1 cellular context compared by ENCODE assay signal in genomic region chr5:73623929-73624404, GRCh38.
TF ChIP-seq lines count a peak whose summit lies in the region.

No MANE protein-coding gene starts in this region.

TF ChIP-seq in HepG2, 621 proteins besides CTCF, POLR2A, EP300 and RAD21 (continued from another document and continues in another):
- no peak for TF ChIP-seq ZUFSP (CRISPR knock-in tag; IDR thresholded peaks at IDR 0.05; ENCODE audit: borderline replicate concordance)
- TF ChIP-seq NRL (CRISPR knock-in tag; IDR thresholded peaks at IDR 0.05; ENCODE audit: borderline replicate concordance): no peak
- TF ChIP-seq PCBP1 (IDR thresholded peaks at IDR 0.05; ENCODE audit: borderline replicate concordance, low read depth, low read length): no peak
- no peak for TF ChIP-seq ZNF562 (CRISPR knock-in tag; IDR thresholded peaks at IDR 0.05; ENCODE audit: borderline replicate concordance)
- peak; percentile 99 for TF ChIP-seq TCF7 (IDR thresholded peaks at IDR 0.05; ENCODE audit: low read depth)
- TF ChIP-seq WIZ (CRISPR knock-in tag; IDR thresholded peaks at IDR 0.05): no peak
- TF ChIP-seq TP53 (CRISPR knock-in tag; conservative IDR thresholded peaks at IDR 0.05): no peak
- peak; percentile 98 for TF ChIP-seq FOXJ3 (CRISPR knock-in tag; IDR thresholded peaks at IDR 0.05; ENCODE audit: borderline replicate concordance)
- peak; percentile 91 for TF ChIP-seq ZNF331 (CRISPR knock-in tag; IDR thresholded peaks at IDR 0.05)
- TF ChIP-seq SSRP1 (CRISPR knock-in tag; IDR thresholded peaks at IDR 0.05): no peak
- no peak for TF ChIP-seq ZNF660 (CRISPR knock-in tag; IDR thresholded peaks at IDR 0.05; ENCODE audit: borderline replicate concordance, low read depth)
- TF ChIP-seq ZFYVE20 (CRISPR knock-in tag; IDR thresholded peaks at IDR 0.05; ENCODE audit: borderline replicate concordance, low read depth): no peak
- no peak for TF ChIP-seq ZNF891 (CRISPR knock-in tag; IDR thresholded peaks at IDR 0.05)
- TF ChIP-seq TMF1 (CRISPR knock-in tag; IDR thresholded peaks at IDR 0.05; ENCODE audit: low read depth): no peak
- TF ChIP-seq KDM2A (CRISPR knock-in tag; IDR thresholded peaks at IDR 0.05; ENCODE audit: borderline replicate concordance, low read depth): no peak
- TF ChIP-seq ZNF282 (IDR thresholded peaks at IDR 0.05; ENCODE audit: partially characterized antibody): no peak
- TF ChIP-seq PAWR (CRISPR knock-in tag; IDR thresholded peaks at IDR 0.05; ENCODE audit: borderline replicate concordance): no peak
- TF ChIP-seq TFDP1 (CRISPR knock-in tag; IDR thresholded peaks at IDR 0.05; ENCODE audit: borderline replicate concordance): no peak
- peak; percentile 77; the same call in 1 of the 2 replicates for TF ChIP-seq SNAPC2 (CRISPR knock-in tag; IDR thresholded peaks at IDR 0.05)
- TF ChIP-seq ZNF605 (CRISPR knock-in tag; IDR thresholded peaks at IDR 0.05): no peak
- no peak for TF ChIP-seq PRDM4 (CRISPR knock-in tag; IDR thresholded peaks at IDR 0.05; ENCODE audit: borderline replicate concordance)
- no peak for TF ChIP-seq MEIS1 (CRISPR knock-in tag; IDR thresholded peaks at IDR 0.05; ENCODE audit: borderline replicate concordance)
- no peak for TF ChIP-seq GZF1 (CRISPR knock-in tag; IDR thresholded peaks at IDR 0.05)
- 0 out of 2 replicates have a peak, but pooled peaks have one; percentile 36 for TF ChIP-seq CBX5 (CRISPR knock-in tag; IDR thresholded peaks at IDR 0.05; ENCODE audit: borderline replicate concordance)
- no peak for TF ChIP-seq ZNF446 (CRISPR knock-in tag; IDR thresholded peaks at IDR 0.05)
- peak; percentile 57; the same call in 1 of the 2 replicates for TF ChIP-seq ZFP90 (CRISPR knock-in tag; IDR thresholded peaks at IDR 0.05; ENCODE audit: borderline replicate concordance)
- no peak for TF ChIP-seq ZNF879 (CRISPR knock-in tag; IDR thresholded peaks at IDR 0.05)
- no peak for TF ChIP-seq ATF7 (IDR thresholded peaks at IDR 0.05)
- no peak for TF ChIP-seq ATF7 (CRISPR knock-in tag; IDR thresholded peaks at IDR 0.05)
- no peak for TF ChIP-seq KLF11 (CRISPR knock-in tag; IDR thresholded peaks at IDR 0.05)
- TF ChIP-seq ZBTB7B (CRISPR knock-in tag; IDR thresholded peaks at IDR 0.05): no peak
- TF ChIP-seq ZNF44 (CRISPR knock-in tag; IDR thresholded peaks at IDR 0.05): no peak
- TF ChIP-seq KMT2B (CRISPR knock-in tag; IDR thresholded peaks at IDR 0.05): no peak
- TF ChIP-seq PHF20 (CRISPR knock-in tag; IDR thresholded peaks at IDR 0.05): no peak
- peak; percentile 91; the same call in 1 of the 2 replicates for TF ChIP-seq ZNF264 (CRISPR knock-in tag; IDR thresholded peaks at IDR 0.05)
- TF ChIP-seq DPF2 (CRISPR knock-in tag; IDR thresholded peaks at IDR 0.05; ENCODE audit: borderline replicate concordance, low read depth): peak; percentile 91
- TF ChIP-seq ZNF460 (CRISPR knock-in tag; IDR thresholded peaks at IDR 0.05; ENCODE audit: borderline replicate concordance): no peak
- TF ChIP-seq ZNF772 (CRISPR knock-in tag; IDR thresholded peaks at IDR 0.05): peak; percentile 72; the same call in 1 of the 2 replicates
- TF ChIP-seq ZNF230 (CRISPR knock-in tag; IDR thresholded peaks at IDR 0.05): no peak
- TF ChIP-seq TIGD3 (CRISPR knock-in tag; IDR thresholded peaks at IDR 0.05; ENCODE audit: borderline replicate concordance): no peak
- TF ChIP-seq ZNF564 (CRISPR knock-in tag; IDR thresholded peaks at IDR 0.05): no peak
- TF ChIP-seq HOXD1 (CRISPR knock-in tag; IDR thresholded peaks at IDR 0.05): peak; percentile 94
- 0 out of 2 replicates have a peak, but pooled peaks have one; percentile 54 for TF ChIP-seq KLF12 (CRISPR knock-in tag; IDR thresholded peaks at IDR 0.05; ENCODE audit: borderline replicate concordance)
- TF ChIP-seq GMEB2 (CRISPR knock-in tag; IDR thresholded peaks at IDR 0.05; ENCODE audit: low read depth): no peak
- TF ChIP-seq GATAD1 (CRISPR knock-in tag; IDR thresholded peaks at IDR 0.05): peak; percentile 66
- no peak for TF ChIP-seq KDM5B (CRISPR knock-in tag; IDR thresholded peaks at IDR 0.05; ENCODE audit: borderline replicate concordance)
- TF ChIP-seq SALL1 (CRISPR knock-in tag; IDR thresholded peaks at IDR 0.05): peak; percentile 90; the same call in 1 of the 2 replicates
- TF ChIP-seq SMARCE1 (IDR thresholded peaks at IDR 0.05; ENCODE audit: borderline replicate concordance): no peak
- no peak for TF ChIP-seq SRSF4 (IDR thresholded peaks at IDR 0.05; ENCODE audit: low read depth, low read length, poor library complexity, severe bottlenecking)
- TF ChIP-seq FOXK2 (IDR thresholded peaks at IDR 0.05): peak; percentile 31; the same call in 1 of the 2 replicates
- no peak for TF ChIP-seq ZNF20 (CRISPR knock-in tag; IDR thresholded peaks at IDR 0.05)
- peak; percentile 75; the same call in 1 of the 2 replicates for TF ChIP-seq RNF219 (CRISPR knock-in tag; IDR thresholded peaks at IDR 0.05)
- no peak for TF ChIP-seq ZNF276 (CRISPR knock-in tag; IDR thresholded peaks at IDR 0.05; ENCODE audit: low read depth)
- no peak for TF ChIP-seq ZBTB7A (CRISPR knock-in tag; IDR thresholded peaks at IDR 0.05)
- TF ChIP-seq TOPORS (CRISPR knock-in tag; IDR thresholded peaks at IDR 0.05): no peak
- no peak for TF ChIP-seq ARNT2 (CRISPR knock-in tag; IDR thresholded peaks at IDR 0.05; ENCODE audit: low read depth)
- peak; percentile 38; the same call in 1 of the 2 replicates for TF ChIP-seq KLF15 (CRISPR knock-in tag; IDR thresholded peaks at IDR 0.05; ENCODE audit: borderline replicate concordance)
- 0 out of 2 replicates have a peak, but pooled peaks have one; percentile 32 for TF ChIP-seq E2F1 (CRISPR knock-in tag; IDR thresholded peaks at IDR 0.05)
- TF ChIP-seq ZFAT (CRISPR knock-in tag; conservative IDR thresholded peaks at IDR 0.05): no peak
- TF ChIP-seq SKI (IDR thresholded peaks at IDR 0.05; ENCODE audit: partially characterized antibody): peak; percentile 99
- TF ChIP-seq ZNF552 (CRISPR knock-in tag; IDR thresholded peaks at IDR 0.05; ENCODE audit: borderline replicate concordance): no peak
- TF ChIP-seq PHF21A (CRISPR knock-in tag; IDR thresholded peaks at IDR 0.05): peak; percentile 95
- 0 out of 2 replicates have a peak, but pooled peaks have one; percentile 52 for TF ChIP-seq KDM4B (CRISPR knock-in tag; IDR thresholded peaks at IDR 0.05)
- TF ChIP-seq MTF1 (CRISPR knock-in tag; IDR thresholded peaks at IDR 0.05): no peak
- TF ChIP-seq ZSCAN20 (CRISPR knock-in tag; IDR thresholded peaks at IDR 0.05; ENCODE audit: borderline replicate concordance): 0 out of 2 replicates have a peak, but pooled peaks have one; percentile 65
- peak; percentile 41; the same call in 1 of the 2 replicates for TF ChIP-seq ZNF747 (CRISPR knock-in tag; IDR thresholded peaks at IDR 0.05; ENCODE audit: borderline replicate concordance)
- TF ChIP-seq SP2 (CRISPR knock-in tag; IDR thresholded peaks at IDR 0.05): no peak
- TF ChIP-seq KDM5A (IDR thresholded peaks at IDR 0.05; ENCODE audit: borderline replicate concordance, low read length): no peak; the same call in 1 of the 2 replicates
- TF ChIP-seq REXO4 (CRISPR knock-in tag; IDR thresholded peaks at IDR 0.05; ENCODE audit: borderline replicate concordance): no peak
